ENCODE assay signal across 18 cellular contexts in genomic region chr6:131937219-131937618, GRCh38. TPM values are rescaled to one million over a fixed set of nuclear protein-coding genes. Genes with fewer than 3 reads are reported as not detected.
DNase-seq lines count a peak whose midpoint lies in the region; TF ChIP-seq lines count a peak whose summit lies in the region.
"Had no signal": no experiment of that assay in that cellular context is flagged by ENCODE, and none has a peak within 500 bp of the region (broad histone marks: within the 10 kb centered on the region; RNA-seq: fewer than 3 reads in every experiment).

No MANE protein-coding gene starts in this region.

- no peak for TF ChIP-seq POLR2A in erythroblast (IDR thresholded peaks at IDR 0.05; ENCODE audit: low read length)

- H3K4me1 Mint-ChIP-seq in HFFc6 (ENCODE audit: low read depth) (peaks cover 36% of the 10 kb centered on the region), chondrocyte (ENCODE audit: low read depth) (peaks cover 23% of the 10 kb centered on the region)
- H3K4me1 Mint-ChIP-seq: activated CD8-positive, alpha-beta memory T cell treated with anti-CD3 and anti-CD28 coated beads, Interleukin-2, amount 10 ng/mL, durations not matched to agents 7 days and 5 days had no signal

- H3K36me3 Mint-ChIP-seq in HFFc6 (ENCODE audit: low read depth) (no peaks in the 10 kb centered on the region), chondrocyte (ENCODE audit: low read depth) (no peaks in the 10 kb centered on the region)
- H3K36me3 Mint-ChIP-seq: activated CD8-positive, alpha-beta memory T cell treated with anti-CD3 and anti-CD28 coated beads, Interleukin-2, amount 10 ng/mL, durations not matched to agents 7 days and 5 days had no signal

- H3K4me3 Mint-ChIP-seq in HFFc6 (no peak overlapping the region), chondrocyte (ENCODE audit: unreplicated experiment) (no peak overlapping the region)
- H3K4me3 Mint-ChIP-seq: activated CD8-positive, alpha-beta memory T cell treated with anti-CD3 and anti-CD28 coated beads, Interleukin-2, amount 10 ng/mL, durations not matched to agents 7 days and 5 days had no signal

- H3K9me3 Mint-ChIP-seq in HFFc6 (no peaks in the 10 kb centered on the region), chondrocyte (ENCODE audit: low read depth) (no peaks in the 10 kb centered on the region)

- TF ChIP-seq CTCF in HFFc6 (IDR thresholded peaks at IDR 0.05): no peak
- no peak for TF ChIP-seq CTCF in chondrocyte (IDR thresholded peaks at IDR 0.05)

- DNase-seq in COLO668 (lab: John Stamatoyannopoulos, UW; ENCODE audit: unreplicated experiment): peak; percentile 1
- no peak for DNase-seq in HFFc6
- DNase-seq in chondrocyte (ENCODE audit: low spot score): no peak
- peak; percentile 28 for DNase-seq in renal cortical epithelial cell (ENCODE audit: low read depth)
- no peak for DNase-seq in NCI-H510A treated with DMSO at 0.1 percent for 48 hours (lab: John Stamatoyannopoulos, UW)
- no peak for DNase-seq in EL
- DNase-seq in erythroblast (lab: John Stamatoyannopoulos, UW): no peak
- DNase-seq: activated CD4-positive, alpha-beta T cell treated with anti-CD3 and anti-CD28 coated beads for 1 hour; activated CD8-positive, alpha-beta memory T cell treated with anti-CD3 and anti-CD28 coated beads, Interleukin-2, amount 10 ng/mL, durations not matched to agents 7 days and 5 days; activated effector memory CD4-positive, alpha-beta T cell treated with Interleukin-2 at 50 U/mL for 16 hours; adrenal gland; C1 segment of cervical spinal cord; foreskin melanocyte; HCEC 1CT; NCI-H1092; ovary; SJCRH30; T1000 had no signal

- no peaks in the 10 kb centered on the region; the same call in 1 of the 2 replicates for H3K27me3 Mint-ChIP-seq in HFFc6 (ENCODE audit: insufficient read depth)
- no peaks in the 10 kb centered on the region for H3K27me3 Mint-ChIP-seq in chondrocyte (ENCODE audit: low read depth)

- H3K27ac Mint-ChIP-seq in HFFc6 (peak overlapping the region; percentile 65), chondrocyte (ENCODE audit: unreplicated experiment) (peak overlapping the region; percentile 83)
- H3K27ac Mint-ChIP-seq: activated CD8-positive, alpha-beta memory T cell treated with anti-CD3 and anti-CD28 coated beads, Interleukin-2, amount 10 ng/mL, durations not matched to agents 7 days and 5 days had no signal

RNA-seq across cellular contexts. Expression of gene CCN2, which starts 14.0 kb away (rescaled TPM):
- total RNA-seq in HFFc6 (2021; fragmentation: NEBNext Ultra II Directional; extraction: Animal tissue kit (Norgen Biotek cat#: 25700)): 100 to 1,000 TPM; 493 to 923 (median 550) TPM
- total RNA-seq in chondrocyte: 1,296 to 1,346 TPM (median 1,334 TPM) in 3 replicates
- total RNA-seq in renal cortical epithelial cell: 36.1 and 166 TPM in 2 replicates
- total RNA-seq: activated CD8-positive, alpha-beta memory T cell treated with anti-CD3 and anti-CD28 coated beads, Interleukin-2, amount 10 ng/mL, durations not matched to agents 7 days and 5 days had no signal

Comparison
In these comparisons a context has a peak if more than half of its experiments do, and no peak if none do; other contexts are left out.
1. DNase-seq: peak in COLO668 (single experiment) and renal cortical epithelial cell (single experiment); none in HFFc6 (single experiment), chondrocyte (single experiment), NCI-H510A treated with DMSO at 0.1 percent for 48 hours (single experiment), EL (single experiment) and erythroblast (0 of 2).